In the genomic region with DNA sequence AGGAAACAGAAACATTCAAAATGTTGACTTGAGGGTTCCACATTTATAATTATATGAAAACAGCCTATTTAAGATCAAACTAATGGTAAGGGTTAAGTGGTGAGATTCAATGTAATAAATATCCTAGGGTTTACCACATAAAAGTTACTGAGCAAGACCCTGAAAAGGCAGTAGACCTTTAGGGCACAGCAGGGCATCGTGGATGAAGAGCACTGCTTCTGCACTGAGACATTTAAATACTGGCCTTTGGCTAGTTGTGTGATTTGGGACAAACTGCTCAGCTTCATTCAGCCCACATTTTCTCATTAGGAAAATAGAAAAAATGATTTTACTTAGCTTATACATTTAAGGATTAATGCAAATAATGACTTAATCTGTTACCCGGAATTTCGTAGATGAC, we compare ENCODE assay signal across 18 cellular contexts. TPM values are rescaled to one million over a fixed set of nuclear protein-coding genes. Genes with fewer than 3 reads are reported as not detected.
"Had no signal": no experiment of that assay in that cellular context is flagged by ENCODE, and none has a peak within 500 bp of the region (broad histone marks: within the 10 kb centered on the region; RNA-seq: fewer than 3 reads in every experiment).

No MANE protein-coding gene starts in this region.

- DNase-seq: activated CD4-positive, alpha-beta T cell treated with anti-CD3 and anti-CD28 coated beads for 48 hours; activated CD4-positive, alpha-beta T cell treated with anti-CD3 and anti-CD28 coated beads, Interleukin-2, amount 50 U/mL, for 4 hours; activated CD4-positive, CD25-positive, alpha-beta regulatory T cell treated with anti-CD3 and anti-CD28 coated beads, Interleukin-2, amount 50 U/mL, for 72 hours; activated CD8-positive, alpha-beta memory T cell treated with anti-CD3 and anti-CD28 coated beads, Interleukin-2, amount 10 ng/mL, durations not matched to agents 7 days and 5 days; activated effector memory CD4-positive, alpha-beta T cell treated with anti-CD3 and anti-CD28 coated beads, Interleukin-2, amount 50 U/mL, for 16 hours; activated naive CD4-positive, alpha-beta T cell treated with anti-CD3 and anti-CD28 coated beads for 36 hours; activated T-cell treated with anti-CD3 and anti-CD28 coated beads, Interleukin-2, amount 50 U/mL, for 24 hours; amygdala; cortex of kidney; NCI-H1930; NCI-H510A; NCI-H526 treated with DMSO at 0.1 percent for 48 hours; NK-92 treated with Interleukin-12 subunit alpha and Interleukin-12 subunit beta, amount 100 ng/mL, for 24 hours; OCI-M1; RPMI8226 had no signal

- FAIRE-seq: astrocyte had no signal

- ATAC-seq: activated CD8-positive, alpha-beta memory T cell treated with anti-CD3 and anti-CD28 coated beads, Interleukin-2, amount 10 ng/mL, durations not matched to agents 7 days and 5 days; Panc1; Right ventricle myocardium inferior had no signal

RNA-seq across cellular contexts. Expression of a gene that starts 42.0 kb away (rescaled TPM):
- total RNA-seq: activated CD8-positive, alpha-beta memory T cell treated with anti-CD3 and anti-CD28 coated beads, Interleukin-2, amount 10 ng/mL, durations not matched to agents 7 days and 5 days; activated naive CD4-positive, alpha-beta T cell treated with anti-CD3 and anti-CD28 coated beads for 36 hours had no signal
